Comparison of ENCODE assay signal across 1 cellular context in the genomic region with DNA sequence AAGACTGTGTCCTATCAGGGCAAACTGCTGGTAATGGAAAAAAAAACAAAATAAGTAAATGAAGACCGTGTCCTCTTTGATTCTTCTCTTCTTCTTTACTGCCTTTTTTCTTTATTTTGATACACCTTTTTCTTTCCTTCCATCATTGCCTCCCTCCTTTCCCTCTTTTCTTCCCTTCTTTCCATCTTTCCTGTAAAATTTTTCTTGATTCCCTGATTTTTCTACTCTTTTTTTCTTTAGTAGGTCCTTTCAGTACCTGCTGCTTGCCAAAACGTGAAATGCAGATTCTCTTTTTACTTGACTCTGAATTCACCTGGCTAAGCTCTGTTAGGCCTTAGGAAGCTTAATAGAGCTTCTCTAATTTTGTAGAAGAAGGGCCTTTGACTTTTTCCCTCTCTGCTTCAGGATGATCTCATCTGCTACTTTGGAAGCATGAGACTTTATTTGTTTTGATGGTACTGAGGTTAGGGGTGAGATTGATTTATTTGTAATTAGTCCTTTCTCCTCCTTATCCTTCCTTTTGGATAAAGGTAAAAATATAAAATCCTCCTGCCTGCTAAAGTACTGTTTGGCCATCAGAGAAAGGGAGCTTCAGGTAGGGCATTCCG.
TF ChIP-seq lines count a peak whose summit lies in the region.

No MANE protein-coding gene starts in this region.

TF ChIP-seq in HEK293, 187 proteins besides CTCF, POLR2A, EP300 and RAD21 (continued from another document):
- TF ChIP-seq ZNF391 (tag by site-specific recombination; IDR thresholded peaks at IDR 0.05; ENCODE audit: borderline replicate concordance, low read depth) (peak; percentile 57; the same call in 1 of the 2 replicates), ZNF23 (tag by site-specific recombination; IDR thresholded peaks at IDR 0.05; ENCODE audit: borderline replicate concordance) (no peak), ZNF629 (tag by site-specific recombination; IDR thresholded peaks at IDR 0.05) (peak; percentile 63; the same call in 1 of the 2 replicates), ZNF19 (tag by site-specific recombination; IDR thresholded peaks at IDR 0.05; ENCODE audit: low read depth) (no peak), ZNF544 (tag by site-specific recombination; IDR thresholded peaks at IDR 0.05) (no peak), ZNF830 (tag by site-specific recombination; IDR thresholded peaks at IDR 0.05; ENCODE audit: low read depth) (no peak), ZNF658 (tag by site-specific recombination; IDR thresholded peaks at IDR 0.05) (no peak), ZNF747 (tag by site-specific recombination; IDR thresholded peaks at IDR 0.05) (no peak), ZNF843 (tag by site-specific recombination; IDR thresholded peaks at IDR 0.05) (peak; percentile 28; the same call in 1 of the 2 replicates), HOXC10 (CRISPR knock-in tag; IDR thresholded peaks at IDR 0.05) (no peak), BCL11A (tag by site-specific recombination; IDR thresholded peaks at IDR 0.05; ENCODE audit: low read depth) (no peak), ZNF248 (tag by site-specific recombination; IDR thresholded peaks at IDR 0.05) (no peak), GLI4 (tag by site-specific recombination; IDR thresholded peaks at IDR 0.05) (no peak), ZNF785 (tag by site-specific recombination; IDR thresholded peaks at IDR 0.05) (no peak), REPIN1 (tag by site-specific recombination; IDR thresholded peaks at IDR 0.05; ENCODE audit: low read depth) (no peak), ZNF792 (tag by site-specific recombination; IDR thresholded peaks at IDR 0.05) (no peak), ZBTB48 (tag by site-specific recombination; IDR thresholded peaks at IDR 0.05) (no peak), ZNF211 (tag by site-specific recombination; IDR thresholded peaks at IDR 0.05; ENCODE audit: low read depth) (no peak), IKZF3 (tag by site-specific recombination; IDR thresholded peaks at IDR 0.05) (0 out of 2 replicates have a peak, but pooled peaks have one; percentile 66), FEZF1 (tag by site-specific recombination; IDR thresholded peaks at IDR 0.05) (no peak), ZNF133 (tag by site-specific recombination; IDR thresholded peaks at IDR 0.05) (no peak), ZNF174 (tag by site-specific recombination; IDR thresholded peaks at IDR 0.05) (no peak), KLF10 (tag by site-specific recombination; IDR thresholded peaks at IDR 0.05) (no peak), MZF1 (tag by site-specific recombination; IDR thresholded peaks at IDR 0.05; ENCODE audit: borderline replicate concordance) (no peak), OSR2 (tag by site-specific recombination; IDR thresholded peaks at IDR 0.05) (peak; percentile 93), ZNF654 (tag by site-specific recombination; IDR thresholded peaks at IDR 0.05; ENCODE audit: low read depth) (no peak), GFI1B (tag by site-specific recombination; IDR thresholded peaks at IDR 0.05) (peak; percentile 12; the same call in 1 of the 2 replicates), ZNF561 (tag by site-specific recombination; IDR thresholded peaks at IDR 0.05; ENCODE audit: borderline replicate concordance) (peak; percentile 38; the same call in 1 of the 2 replicates), ZEB2 (tag by site-specific recombination; IDR thresholded peaks at IDR 0.05) (peak; percentile 89), ZNF623 (tag by site-specific recombination; IDR thresholded peaks at IDR 0.05) (no peak)
- TF ChIP-seq, protein P1, sequence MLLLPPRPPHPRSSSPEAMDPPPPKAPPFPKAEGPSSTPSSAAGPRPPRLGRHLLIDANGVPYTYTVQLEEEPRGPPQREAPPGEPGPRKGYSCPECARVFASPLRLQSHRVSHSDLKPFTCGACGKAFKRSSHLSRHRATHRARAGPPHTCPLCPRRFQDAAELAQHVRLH (tag by site-specific recombination; IDR thresholded peaks at IDR 0.05), result no peak
- TF ChIP-seq, protein P2, sequence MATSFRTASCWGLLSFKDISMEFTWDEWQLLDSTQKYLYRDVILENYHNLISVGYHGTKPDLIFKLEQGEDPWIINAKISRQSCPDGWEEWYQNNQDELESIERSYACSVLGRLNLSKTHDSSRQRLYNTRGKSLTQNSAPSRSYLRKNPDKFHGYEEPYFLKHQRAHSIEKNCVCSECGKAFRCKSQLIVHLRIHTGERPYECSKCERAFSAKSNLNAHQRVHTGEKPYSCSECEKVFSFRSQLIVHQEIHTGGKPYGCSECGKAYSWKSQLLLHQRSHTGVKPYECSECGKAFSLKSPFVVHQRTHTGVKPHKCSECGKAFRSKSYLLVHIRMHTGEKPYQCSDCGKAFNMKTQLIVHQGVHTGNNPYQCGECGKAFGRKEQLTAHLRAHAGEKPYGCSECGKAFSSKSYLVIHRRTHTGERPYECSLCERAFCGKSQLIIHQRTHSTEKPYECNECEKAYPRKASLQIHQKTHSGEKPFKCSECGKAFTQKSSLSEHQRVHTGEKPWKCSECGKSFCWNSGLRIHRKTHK (tag by site-specific recombination; IDR thresholded peaks at IDR 0.05), result no peak
- TF ChIP-seq, protein P3, sequence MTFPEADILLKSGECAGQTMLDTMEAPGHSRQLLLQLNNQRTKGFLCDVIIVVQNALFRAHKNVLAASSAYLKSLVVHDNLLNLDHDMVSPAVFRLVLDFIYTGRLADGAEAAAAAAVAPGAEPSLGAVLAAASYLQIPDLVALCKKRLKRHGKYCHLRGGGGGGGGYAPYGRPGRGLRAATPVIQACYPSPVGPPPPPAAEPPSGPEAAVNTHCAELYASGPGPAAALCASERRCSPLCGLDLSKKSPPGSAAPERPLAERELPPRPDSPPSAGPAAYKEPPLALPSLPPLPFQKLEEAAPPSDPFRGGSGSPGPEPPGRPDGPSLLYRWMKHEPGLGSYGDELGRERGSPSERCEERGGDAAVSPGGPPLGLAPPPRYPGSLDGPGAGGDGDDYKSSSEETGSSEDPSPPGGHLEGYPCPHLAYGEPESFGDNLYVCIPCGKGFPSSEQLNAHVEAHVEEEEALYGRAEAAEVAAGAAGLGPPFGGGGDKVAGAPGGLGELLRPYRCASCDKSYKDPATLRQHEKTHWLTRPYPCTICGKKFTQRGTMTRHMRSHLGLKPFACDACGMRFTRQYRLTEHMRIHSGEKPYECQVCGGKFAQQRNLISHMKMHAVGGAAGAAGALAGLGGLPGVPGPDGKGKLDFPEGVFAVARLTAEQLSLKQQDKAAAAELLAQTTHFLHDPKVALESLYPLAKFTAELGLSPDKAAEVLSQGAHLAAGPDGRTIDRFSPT (tag by site-specific recombination; IDR thresholded peaks at IDR 0.05), result peak; percentile 57; the same call in 1 of the 2 replicates
- TF ChIP-seq, protein P4, sequence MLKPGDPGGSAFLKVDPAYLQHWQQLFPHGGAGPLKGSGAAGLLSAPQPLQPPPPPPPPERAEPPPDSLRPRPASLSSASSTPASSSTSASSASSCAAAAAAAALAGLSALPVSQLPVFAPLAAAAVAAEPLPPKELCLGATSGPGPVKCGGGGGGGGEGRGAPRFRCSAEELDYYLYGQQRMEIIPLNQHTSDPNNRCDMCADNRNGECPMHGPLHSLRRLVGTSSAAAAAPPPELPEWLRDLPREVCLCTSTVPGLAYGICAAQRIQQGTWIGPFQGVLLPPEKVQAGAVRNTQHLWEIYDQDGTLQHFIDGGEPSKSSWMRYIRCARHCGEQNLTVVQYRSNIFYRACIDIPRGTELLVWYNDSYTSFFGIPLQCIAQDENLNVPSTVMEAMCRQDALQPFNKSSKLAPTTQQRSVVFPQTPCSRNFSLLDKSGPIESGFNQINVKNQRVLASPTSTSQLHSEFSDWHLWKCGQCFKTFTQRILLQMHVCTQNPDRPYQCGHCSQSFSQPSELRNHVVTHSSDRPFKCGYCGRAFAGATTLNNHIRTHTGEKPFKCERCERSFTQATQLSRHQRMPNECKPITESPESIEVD (tag by site-specific recombination; IDR thresholded peaks at IDR 0.05), result peak; percentile 79
- TF ChIP-seq, protein P5, sequence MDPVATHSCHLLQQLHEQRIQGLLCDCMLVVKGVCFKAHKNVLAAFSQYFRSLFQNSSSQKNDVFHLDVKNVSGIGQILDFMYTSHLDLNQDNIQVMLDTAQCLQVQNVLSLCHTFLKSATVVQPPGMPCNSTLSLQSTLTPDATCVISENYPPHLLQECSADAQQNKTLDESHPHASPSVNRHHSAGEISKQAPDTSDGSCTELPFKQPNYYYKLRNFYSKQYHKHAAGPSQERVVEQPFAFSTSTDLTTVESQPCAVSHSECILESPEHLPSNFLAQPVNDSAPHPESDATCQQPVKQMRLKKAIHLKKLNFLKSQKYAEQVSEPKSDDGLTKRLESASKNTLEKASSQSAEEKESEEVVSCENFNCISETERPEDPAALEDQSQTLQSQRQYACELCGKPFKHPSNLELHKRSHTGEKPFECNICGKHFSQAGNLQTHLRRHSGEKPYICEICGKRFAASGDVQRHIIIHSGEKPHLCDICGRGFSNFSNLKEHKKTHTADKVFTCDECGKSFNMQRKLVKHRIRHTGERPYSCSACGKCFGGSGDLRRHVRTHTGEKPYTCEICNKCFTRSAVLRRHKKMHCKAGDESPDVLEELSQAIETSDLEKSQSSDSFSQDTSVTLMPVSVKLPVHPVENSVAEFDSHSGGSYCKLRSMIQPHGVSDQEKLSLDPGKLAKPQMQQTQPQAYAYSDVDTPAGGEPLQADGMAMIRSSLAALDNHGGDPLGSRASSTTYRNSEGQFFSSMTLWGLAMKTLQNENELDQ (tag by site-specific recombination; IDR thresholded peaks at IDR 0.05; ENCODE audit: low read depth), result no peak
- TF ChIP-seq, protein P6, sequence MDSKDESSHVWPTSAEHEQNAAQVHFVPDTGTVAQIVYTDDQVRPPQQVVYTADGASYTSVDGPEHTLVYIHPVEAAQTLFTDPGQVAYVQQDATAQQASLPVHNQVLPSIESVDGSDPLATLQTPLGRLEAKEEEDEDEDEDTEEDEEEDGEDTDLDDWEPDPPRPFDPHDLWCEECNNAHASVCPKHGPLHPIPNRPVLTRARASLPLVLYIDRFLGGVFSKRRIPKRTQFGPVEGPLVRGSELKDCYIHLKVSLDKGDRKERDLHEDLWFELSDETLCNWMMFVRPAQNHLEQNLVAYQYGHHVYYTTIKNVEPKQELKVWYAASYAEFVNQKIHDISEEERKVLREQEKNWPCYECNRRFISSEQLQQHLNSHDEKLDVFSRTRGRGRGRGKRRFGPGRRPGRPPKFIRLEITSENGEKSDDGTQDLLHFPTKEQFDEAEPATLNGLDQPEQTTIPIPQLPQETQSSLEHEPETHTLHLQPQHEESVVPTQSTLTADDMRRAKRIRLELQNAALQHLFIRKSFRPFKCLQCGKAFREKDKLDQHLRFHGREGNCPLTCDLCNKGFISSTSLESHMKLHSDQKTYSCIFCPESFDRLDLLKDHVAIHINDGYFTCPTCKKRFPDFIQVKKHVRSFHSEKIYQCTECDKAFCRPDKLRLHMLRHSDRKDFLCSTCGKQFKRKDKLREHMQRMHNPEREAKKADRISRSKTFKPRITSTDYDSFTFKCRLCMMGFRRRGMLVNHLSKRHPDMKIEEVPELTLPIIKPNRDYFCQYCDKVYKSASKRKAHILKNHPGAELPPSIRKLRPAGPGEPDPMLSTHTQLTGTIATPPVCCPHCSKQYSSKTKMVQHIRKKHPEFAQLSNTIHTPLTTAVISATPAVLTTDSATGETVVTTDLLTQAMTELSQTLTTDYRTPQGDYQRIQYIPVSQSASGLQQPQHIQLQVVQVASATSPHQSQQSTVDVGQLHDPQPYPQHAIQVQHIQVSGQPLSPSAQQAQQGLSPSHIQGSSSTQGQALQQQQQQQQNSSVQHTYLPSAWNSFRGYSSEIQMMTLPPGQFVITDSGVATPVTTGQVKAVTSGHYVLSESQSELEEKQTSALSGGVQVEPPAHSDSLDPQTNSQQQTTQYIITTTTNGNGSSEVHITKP (tag by site-specific recombination; IDR thresholded peaks at IDR 0.05), result no peak
TF ChIP-seq in HEK293: peak in this region for 22.
